ENCODE assay signal across 27 cellular contexts in genomic region chr12:123022205-123022604, GRCh38.
"Had no signal": no experiment of that assay in that cellular context is flagged by ENCODE, and none has a peak within 500 bp of the region (broad histone marks: within the 10 kb centered on the region; RNA-seq: fewer than 3 reads in every experiment).

No MANE protein-coding gene starts in this region.

- H3K9me3 ChIP-seq: esophagus muscularis mucosa, gastroesophageal sphincter, heart right ventricle, prostate gland, right atrium auricular region, sigmoid colon, stomach, testis, tibial artery had no signal

- H3K36me3 ChIP-seq: prostate gland, right atrium auricular region, tibial artery had no signal

- H3K27me3 ChIP-seq: dorsolateral prefrontal cortex, esophagus muscularis mucosa, foreskin keratinocyte, gastroesophageal sphincter, heart right ventricle, right atrium auricular region, sigmoid colon, stomach, testis, tibial artery had no signal

- ATAC-seq: foreskin keratinocyte; gastroesophageal sphincter; left ventricle myocardium superior; natural killer cell treated with Interleukin-12 subunit alpha and Interleukin-12 subunit beta and Interleukin-15 and Interleukin-18, amount 100 ng/mL, for 72 hours; stimulated activated effector memory CD8-positive, alpha-beta T cell treated with anti-CD3 and anti-CD28 coated beads, Interleukin-12 subunit alpha, Interleukin-12 subunit beta, amount 100 ng/mL, for 72 hours had no signal

- FAIRE-seq: colon, islet of Langerhans had no signal

- H3K4me1 ChIP-seq: esophagus muscularis mucosa, foreskin keratinocyte, parathyroid adenoma, prostate gland, right atrium auricular region, sigmoid colon, testis, tibial artery had no signal

- H3K4me3 ChIP-seq: dorsolateral prefrontal cortex, esophagus muscularis mucosa, gastroesophageal sphincter, heart right ventricle, lung, prostate gland, right atrium auricular region, sigmoid colon, stomach, testis, tibial artery had no signal

- H3K27ac ChIP-seq: dorsolateral prefrontal cortex, epithelial cell of prostate, esophagus muscularis mucosa, foreskin keratinocyte, gastroesophageal sphincter, heart right ventricle, parathyroid adenoma, prostate gland, right atrium auricular region, sigmoid colon, stomach, testis, tibial artery had no signal

- DNase-seq: dorsolateral prefrontal cortex; effector CD8-positive, alpha-beta T cell; endodermal cell; foreskin keratinocyte; heart right ventricle; hippocampal formation; kidney glomerular epithelial cell; left ventricle myocardium superior; naive B cell; sigmoid colon; stimulated activated CD4-positive, alpha-beta T cell treated with anti-CD3 and anti-CD28 coated beads, Interleukin-2, amount 100 ng/mL, for 24 hours; stimulated activated CD4-positive, alpha-beta T cell treated with anti-CD3 and anti-CD28 coated beads, Interleukin-4, amount 100 ng/mL, for 24 hours; stimulated activated naive CD4-positive, alpha-beta T cell treated with Interleukin-2 at 50 U/mL for 16 hours; stomach; testis; tibial artery had no signal
